In genomic region chr5:107500840-107501239, GRCh38 we compare ENCODE assay signal across 22 cellular contexts.
A peak's percentile ranks its signal among the peaks of the same experiment; 100 is the strongest.
DNase-seq lines count a peak whose midpoint lies in the region; ATAC-seq and TF ChIP-seq lines count a peak whose summit lies in the region.
"Had no signal": no experiment of that assay in that cellular context is flagged by ENCODE, and none has a peak within 500 bp of the region (broad histone marks: within the 10 kb centered on the region; RNA-seq: fewer than 3 reads in every experiment).

No MANE protein-coding gene starts in this region.

- TF ChIP-seq POLR2A in suprapubic skin (IDR thresholded peaks at IDR 0.05) = no peak

- peaks cover 0 to 2% (median 2%) of the 10 kb centered on the region in 3 donors for H3K27me3 Mint-ChIP-seq in immature natural killer cell (ENCODE audit: low read depth in 3 of 3)

- H3K4me3 ChIP-seq in PC-3 (ENCODE audit: low read length) = no peak overlapping the region
- H3K4me3 ChIP-seq in lower lobe of right lung = no peak overlapping the region
- no peak overlapping the region for H3K4me3 ChIP-seq in Karpas-422 (ENCODE audit: low read length)
- H3K4me3 ChIP-seq in suprapubic skin = no peak overlapping the region
- H3K4me3 ChIP-seq: Peyer's patch, SK-N-MC had no signal

- peak; percentile 48 for ATAC-seq in PC-3
- no peak for ATAC-seq in lower lobe of right lung
- ATAC-seq: CD8-positive, alpha-beta T cell had no signal

- H3K9me3 ChIP-seq in PC-3 (ENCODE audit: low read length) = no peaks in the 10 kb centered on the region
- H3K9me3 ChIP-seq in lower lobe of right lung = no peaks in the 10 kb centered on the region
- H3K9me3 ChIP-seq in Karpas-422 (ENCODE audit: low read length) = no peaks in the 10 kb centered on the region
- no peaks in the 10 kb centered on the region for H3K9me3 ChIP-seq in suprapubic skin
- H3K9me3 ChIP-seq: Peyer's patch had no signal

- TF ChIP-seq CTCF in PC-3 (conservative IDR thresholded peaks at IDR 0.05; ENCODE audit: low read depth, low read length) = no peak
- TF ChIP-seq CTCF in lower lobe of right lung (IDR thresholded peaks at IDR 0.05) = no peak
- TF ChIP-seq CTCF in suprapubic skin (IDR thresholded peaks at IDR 0.05) = no peak

- DNase-seq in HT-29 (ENCODE audit: low spot score) (peak; percentile 31), NCI-H526 (lab: John Stamatoyannopoulos, UW) (peak; percentile 31 to 53), PC-3 (peak; percentile 19), immature natural killer cell (no peak), lower lobe of right lung (no peak), DMS79 (lab: John Stamatoyannopoulos, UW) (no peak), Karpas-422 (no peak), suprapubic skin (ENCODE audit: low spot score in 2 of 2) (no peak)
- DNase-seq: CD8-positive, alpha-beta T cell; DMS 273 treated with DMSO at 0.1 percent for 48 hours; KBM-7; MM.1S; NCI-H1048; NCI-H1694; NCI-H2029 treated with DMSO at 0.1 percent for 48 hours; NCI-H446 treated with DMSO at 0.1 percent for 48 hours; NCI-H774; Peyer's patch; SIG-M5 had no signal

- POLR2A ChIA-PET in PC-3 (lab: Charles Lee; ENCODE audit: unreplicated experiment) = interaction anchor here (0.7 kb wide), 1 partner anchor 40 kb away, joined by 7 read pairs; no protein-coding TSS in a partner anchor

- no peaks in the 10 kb centered on the region for H3F3A ChIP-seq in PC-3 (ENCODE audit: low read length, unreplicated experiment)

- peak overlapping the region in 4 of 5 donors; percentile 17 to 84 (median 51) for H3K4me3 Mint-ChIP-seq in immature natural killer cell
- H3K4me3 Mint-ChIP-seq: B cell; CD8-positive, alpha-beta T cell had no signal

- H3K4me2 ChIP-seq in PC-3 (ENCODE audit: low read length) (no peak overlapping the region), Karpas-422 (ENCODE audit: low read depth, low read length, poor library complexity, severe bottlenecking) (no peak overlapping the region)

- intact Hi-C loops in PC-3 (cut with micrococcal nuclease) = no loop called here
- intact Hi-C loops in lower lobe of right lung (cut with DNase I) = no loop called here

- peaks cover 29 to 62% of the 10 kb centered on the region in 2 donors for H3K4me1 Mint-ChIP-seq in immature natural killer cell
- H3K4me1 Mint-ChIP-seq: B cell had no signal

- CTCF ChIA-PET in PC-3 (lab: Charles Lee) = no interaction called here

- H3K4me1 ChIP-seq in PC-3 (ENCODE audit: insufficient read depth, low read length) = peaks cover 11% of the 10 kb centered on the region
- no peaks in the 10 kb centered on the region for H3K4me1 ChIP-seq in lower lobe of right lung
- H3K4me1 ChIP-seq in Karpas-422 (ENCODE audit: low read length) = no peaks in the 10 kb centered on the region
- peaks cover 11% of the 10 kb centered on the region for H3K4me1 ChIP-seq in suprapubic skin

- peaks cover 4 to 8% (median 8%) of the 10 kb centered on the region in 3 donors for H3K36me3 Mint-ChIP-seq in immature natural killer cell
- H3K36me3 Mint-ChIP-seq: CD8-positive, alpha-beta T cell had no signal

- H3K27me3 ChIP-seq in PC-3 (ENCODE audit: low read length) (no peaks in the 10 kb centered on the region), lower lobe of right lung (ENCODE audit: low read depth) (no peaks in the 10 kb centered on the region), Karpas-422 (ENCODE audit: low read length) (no peaks in the 10 kb centered on the region), suprapubic skin (no peaks in the 10 kb centered on the region)
- H3K27me3 ChIP-seq: Peyer's patch had no signal

- H3K9me2 ChIP-seq in PC-3 (replicated peaks; ENCODE audit: low read length) (no peaks in the 10 kb centered on the region), Karpas-422 (replicated peaks; ENCODE audit: insufficient read depth, low read length) (no peaks in the 10 kb centered on the region)

- H3K9me3 Mint-ChIP-seq in immature natural killer cell = no peaks in the 10 kb centered on the region
- H3K9me3 Mint-ChIP-seq: CD8-positive, alpha-beta T cell had no signal

- no TSS peak for BruUV-seq in PC-3 (replicated peaks; lab: Mats Ljungman, UMichigan)

- WGBS in suprapubic skin = 50% methylated on average over 1 of the region's 1 CpG

- H3K27ac ChIP-seq in PC-3 (ENCODE audit: low read length) (no peak overlapping the region), lower lobe of right lung (no peak overlapping the region), Karpas-422 (ENCODE audit: low read length) (no peak overlapping the region), suprapubic skin (no peak overlapping the region)
- H3K27ac ChIP-seq: C4-2B, Peyer's patch, SK-N-MC had no signal

- H3K9ac ChIP-seq in PC-3 (ENCODE audit: low read length) (no peak overlapping the region), Karpas-422 (ENCODE audit: low read length) (no peak overlapping the region)

- H4K20me1 ChIP-seq in PC-3 (ENCODE audit: low read length) (no peaks in the 10 kb centered on the region), Karpas-422 (ENCODE audit: insufficient read depth, low read depth, low read length) (no peaks in the 10 kb centered on the region)

- H3K36me3 ChIP-seq in PC-3 (ENCODE audit: low read depth, low read length) (no peaks in the 10 kb centered on the region), lower lobe of right lung (no peaks in the 10 kb centered on the region), Karpas-422 (ENCODE audit: insufficient read depth, low read length) (no peaks in the 10 kb centered on the region), suprapubic skin (no peaks in the 10 kb centered on the region)
- H3K36me3 ChIP-seq: Peyer's patch had no signal

- 0 out of 2 replicates have a peak, but pooled peaks cover 5% of the 10 kb centered on the region for H3K79me2 ChIP-seq in PC-3 (ENCODE audit: low read length)
- H3K79me2 ChIP-seq in Karpas-422 (ENCODE audit: low read length) = no peaks in the 10 kb centered on the region

- H3K27ac Mint-ChIP-seq in immature natural killer cell = peak overlapping the region in 3 of 6 donors; percentile 8 to 95 (median 74)
- H3K27ac Mint-ChIP-seq: B cell; CD8-positive, alpha-beta T cell had no signal

- H2AFZ ChIP-seq in PC-3 (ENCODE audit: low read length) = no peak overlapping the region
- H2AFZ ChIP-seq in Karpas-422 (ENCODE audit: low read length) = no peak overlapping the region

- TF ChIP-seq EP300 in suprapubic skin (IDR thresholded peaks at IDR 0.05) = no peak

Comparison
In these comparisons a context has a peak if more than half of its experiments do, and no peak if none do; other contexts are left out.
1. DNase-seq: peak in HT-29 (single experiment), NCI-H526 (2 of 2) and PC-3 (single experiment); none in immature natural killer cell (0 of 3), lower lobe of right lung (single experiment), DMS79 (single experiment), Karpas-422 (single experiment) and suprapubic skin (0 of 2).